1 cellular context compared by ENCODE assay signal in genomic region chr15:47743385-47743784, GRCh38.
TF ChIP-seq lines count a peak whose summit lies in the region.

No MANE protein-coding gene starts in this region.

TF ChIP-seq in K562, 482 proteins besides CTCF, POLR2A, EP300 and RAD21:
- no peak for TF ChIP-seq CBX8 (IDR thresholded peaks at IDR 0.05; ENCODE audit: borderline replicate concordance, extremely low read depth, low read depth, low read length, poor library complexity, severe bottlenecking)
- peak; percentile 71 for TF ChIP-seq TFE3 (CRISPR knock-in tag; IDR thresholded peaks at IDR 0.05)
